In genomic region chr13:25687622-25688225, GRCh38 we compare ENCODE assay signal across 14 cellular contexts.
DNase-seq lines count a peak whose midpoint lies in the region; ATAC-seq and TF ChIP-seq lines count a peak whose summit lies in the region.
"Had no signal": no experiment of that assay in that cellular context is flagged by ENCODE, and none has a peak within 500 bp of the region (broad histone marks: within the 10 kb centered on the region; RNA-seq: fewer than 3 reads in every experiment).

No MANE protein-coding gene starts in this region.

- ATAC-seq in GM18907 (IDR thresholded peaks at IDR 0.05; ENCODE audit: unreplicated experiment): no peak
- ATAC-seq: activated CD4-positive, alpha-beta T cell treated with anti-CD3 and anti-CD28 coated beads for 36 hours; T-cell had no signal

- in situ Hi-C loops in brain microvascular endothelial cell (cut with HindIII; ENCODE audit: low pct_ligation_motif_present, low sequenced_read_pairs): no loop called here

- TF ChIP-seq CTCF in brain microvascular endothelial cell (IDR thresholded peaks at IDR 0.05; ENCODE audit: low read depth, low read length, missing control alignments) (no peak), neural crest cell (conservative IDR thresholded peaks at IDR 0.05) (no peak), coronary artery (IDR thresholded peaks at IDR 0.05) (no peak)

- H3K4me3 ChIP-seq in brain microvascular endothelial cell (ENCODE audit: low read depth, low read length): no peak overlapping the region
- H3K4me3 ChIP-seq in coronary artery: no peak overlapping the region
- H3K4me3 ChIP-seq: BLaER1 treated with 17β-estradiol and CSF1 and Interleukin-3, amounts not matched to agents 10 nM and 100 nM had no signal

- no peaks in the 10 kb centered on the region for H3K36me3 Mint-ChIP-seq in neural crest cell (ENCODE audit: low read depth)
- H3K36me3 Mint-ChIP-seq: naive B cell, T-cell had no signal

- H3K4me3 Mint-ChIP-seq in neural crest cell: no peak overlapping the region
- H3K4me3 Mint-ChIP-seq: activated CD4-positive, alpha-beta T cell treated with anti-CD3 and anti-CD28 coated beads for 36 hours; activated T-cell treated with anti-CD3 and anti-CD28 coated beads, Interleukin-2, amount 50 U/mL, for 24 hours; naive B cell; T-cell had no signal

- peaks cover 31% of the 10 kb centered on the region for H3K4me1 Mint-ChIP-seq in neural crest cell
- H3K4me1 Mint-ChIP-seq: activated CD4-positive, alpha-beta T cell treated with anti-CD3 and anti-CD28 coated beads for 36 hours; naive B cell; T-cell had no signal

- DNase-seq in DMS79 treated with DMSO at 0.1 percent for 48 hours (lab: John Stamatoyannopoulos, UW) (peak; percentile 58), NCI-H2029 (lab: John Stamatoyannopoulos, UW) (peak; percentile 82), brain microvascular endothelial cell (peak; percentile 9), neural crest cell (ENCODE audit: low read depth, low spot score) (no peak), activated gamma-delta T cell treated with Interleukin-2 at 50 U/mL for 16 hours (no peak), coronary artery (ENCODE audit: low spot score) (no peak)
- no peak for DNase-seq in central memory CD4-positive, alpha-beta T cell
- DNase-seq: activated CD4-positive, alpha-beta T cell treated with anti-CD3 and anti-CD28 coated beads for 36 hours; activated T-cell treated with anti-CD3 and anti-CD28 coated beads, Interleukin-2, amount 50 U/mL, for 24 hours; effector memory CD4-positive, alpha-beta T cell; naive B cell; T-cell had no signal

- H3K27ac ChIP-seq in brain microvascular endothelial cell: no peak overlapping the region
- H3K27ac ChIP-seq in coronary artery: no peak overlapping the region
- H3K27ac ChIP-seq: BLaER1 treated with 17β-estradiol and CSF1 and Interleukin-3, amounts not matched to agents 10 nM and 100 nM had no signal

- H3K27ac Mint-ChIP-seq in neural crest cell (ENCODE audit: unreplicated experiment): peak overlapping the region; percentile 30
- H3K27ac Mint-ChIP-seq: activated CD4-positive, alpha-beta T cell treated with anti-CD3 and anti-CD28 coated beads for 36 hours; activated T-cell treated with anti-CD3 and anti-CD28 coated beads, Interleukin-2, amount 50 U/mL, for 24 hours; naive B cell; T-cell had no signal

- no peaks in the 10 kb centered on the region for H3K9me3 Mint-ChIP-seq in neural crest cell
- H3K9me3 Mint-ChIP-seq: activated T-cell treated with anti-CD3 and anti-CD28 coated beads, Interleukin-2, amount 50 U/mL, for 24 hours; naive B cell; T-cell had no signal

- no peaks in the 10 kb centered on the region for H3K27me3 Mint-ChIP-seq in neural crest cell (ENCODE audit: low read depth)
- H3K27me3 Mint-ChIP-seq: activated CD4-positive, alpha-beta T cell treated with anti-CD3 and anti-CD28 coated beads for 36 hours had no signal

- H3K27me3 ChIP-seq in brain microvascular endothelial cell (replicated peaks): no peaks in the 10 kb centered on the region
- H3K27me3 ChIP-seq: BLaER1 treated with 17β-estradiol and CSF1 and Interleukin-3, amounts not matched to agents 10 nM and 100 nM had no signal

- no peaks in the 10 kb centered on the region for H3K36me3 ChIP-seq in brain microvascular endothelial cell (replicated peaks)
- H3K36me3 ChIP-seq: BLaER1 treated with 17β-estradiol and CSF1 and Interleukin-3, amounts not matched to agents 10 nM and 100 nM had no signal

Comparison
In these comparisons a context has a peak if more than half of its experiments do, and no peak if none do; other contexts are left out.
1. DNase-seq: peak in DMS79 treated with DMSO at 0.1 percent for 48 hours (single experiment), NCI-H2029 (single experiment) and brain microvascular endothelial cell (single experiment); none in neural crest cell (single experiment), activated gamma-delta T cell treated with Interleukin-2 at 50 U/mL for 16 hours (single experiment), coronary artery (single experiment) and central memory CD4-positive, alpha-beta T cell (single experiment).